Comparison of ENCODE assay signal across 17 cellular contexts in the genomic region with DNA sequence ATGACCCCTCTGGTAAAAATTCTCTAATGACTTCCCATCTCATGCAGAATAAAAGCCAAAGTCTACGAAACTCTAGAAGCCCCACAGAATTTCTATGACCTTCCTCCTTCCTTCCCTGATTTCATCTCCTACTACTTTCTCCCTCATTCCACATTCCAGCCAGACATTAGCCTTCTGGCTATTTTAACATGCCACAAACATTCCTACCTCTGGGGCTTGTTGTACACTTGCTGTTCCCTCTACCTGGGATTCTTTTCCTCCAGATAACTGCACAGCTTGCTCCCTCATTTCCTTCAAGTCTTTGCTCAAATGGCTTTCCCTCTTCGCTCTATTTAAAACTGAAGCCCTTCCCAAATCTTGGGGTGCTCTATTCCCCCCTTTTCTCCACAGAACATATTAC.
DNase-seq lines count a peak whose midpoint lies in the region; TF ChIP-seq lines count a peak whose summit lies in the region.
"Had no signal": no experiment of that assay in that cellular context is flagged by ENCODE, and none has a peak within 500 bp of the region (broad histone marks: within the 10 kb centered on the region; RNA-seq: fewer than 3 reads in every experiment).

No MANE protein-coding gene starts in this region.

- H2AFZ ChIP-seq in Karpas-422 (ENCODE audit: low read length) = no peak overlapping the region

- no peaks in the 10 kb centered on the region for H3K9me3 ChIP-seq in cardiac muscle cell (ENCODE audit: low read depth)
- H3K9me3 ChIP-seq in Karpas-422 (ENCODE audit: low read length) = no peaks in the 10 kb centered on the region
- H3K9me3 ChIP-seq: neutrophil, SJCRH30, transverse colon had no signal

- no peak overlapping the region for H3K9ac ChIP-seq in Karpas-422 (ENCODE audit: low read length)
- H3K9ac ChIP-seq: KMS-11 had no signal

- no peaks in the 10 kb centered on the region for H3K9me2 ChIP-seq in Karpas-422 (replicated peaks; ENCODE audit: insufficient read depth, low read length)

- intact Hi-C loops in cardiac septum (cut with DNase I) = no loop called here

- no peak overlapping the region for H3K4me2 ChIP-seq in Karpas-422 (ENCODE audit: low read depth, low read length, poor library complexity, severe bottlenecking)
- H3K4me2 ChIP-seq: KMS-11 had no signal

- peaks cover 88% of the 10 kb centered on the region for H3K79me2 ChIP-seq in Karpas-422 (ENCODE audit: low read length)

- H4K20me1 ChIP-seq in Karpas-422 (ENCODE audit: insufficient read depth, low read depth, low read length) = no peaks in the 10 kb centered on the region

- no peak for DNase-seq in cardiac muscle cell (ENCODE audit: low read depth in 1 of 2, low spot score in 1 of 2)
- no peak for DNase-seq in cardiac septum (ENCODE audit: low spot score)
- DNase-seq in RPMI7951 (ENCODE audit: low read depth) = peak; percentile 14
- peak; percentile 24 for DNase-seq in iPS-NIHi7 (ENCODE audit: extremely low spot score)
- DNase-seq in effector CD4-positive, alpha-beta T cell = no peak
- DNase-seq in Karpas-422 = no peak
- no peak for DNase-seq in SW 1271 (lab: John Stamatoyannopoulos, UW)
- no peak for DNase-seq in NCI-H1048 (lab: John Stamatoyannopoulos, UW)
- DNase-seq: activated T-cell treated with anti-CD3 and anti-CD28 coated beads, Interleukin-2, amount 50 U/mL, for 4 hours; mesenchymal stem cell; NCI-H1436; NCI-H2227 treated with DMSO at 0.1 percent for 48 hours; SJCRH30; T1000; transverse colon had no signal

- peak overlapping the region; percentile 60 for H3K27ac ChIP-seq in cardiac muscle cell
- no peak overlapping the region for H3K27ac ChIP-seq in Karpas-422 (ENCODE audit: low read length)
- H3K27ac ChIP-seq: KMS-11, neutrophil, SJCRH30, transverse colon had no signal

- H3K4me1 ChIP-seq in cardiac muscle cell (ENCODE audit: low read depth) (peaks cover 6% of the 10 kb centered on the region), Karpas-422 (ENCODE audit: low read length) (peaks cover 3% of the 10 kb centered on the region; the same call in 1 of the 2 replicates)

- no peak for TF ChIP-seq CTCF in cardiac muscle cell (IDR thresholded peaks at IDR 0.05; ENCODE audit: low read depth, low read length)

- no peak overlapping the region for H3K4me3 ChIP-seq in cardiac muscle cell
- H3K4me3 ChIP-seq in Karpas-422 (ENCODE audit: low read length) = no peak overlapping the region
- H3K4me3 ChIP-seq: SJCRH30, transverse colon had no signal

- H3K27me3 ChIP-seq in cardiac muscle cell = no peaks in the 10 kb centered on the region
- no peaks in the 10 kb centered on the region for H3K27me3 ChIP-seq in Karpas-422 (ENCODE audit: low read length)
- H3K27me3 ChIP-seq: neutrophil, SJCRH30, transverse colon had no signal

- H3K36me3 ChIP-seq in cardiac muscle cell = no peaks in the 10 kb centered on the region
- H3K36me3 ChIP-seq in Karpas-422 (ENCODE audit: insufficient read depth, low read length) = no peaks in the 10 kb centered on the region
- H3K36me3 ChIP-seq: neutrophil, SJCRH30, transverse colon had no signal

Comparison
In these comparisons a context has a peak if more than half of its experiments do, and no peak if none do; other contexts are left out.
1. DNase-seq: peak in RPMI7951 (single experiment) and iPS-NIHi7 (single experiment); none in cardiac muscle cell (0 of 2), cardiac septum (single experiment), effector CD4-positive, alpha-beta T cell (single experiment), Karpas-422 (single experiment), SW 1271 (0 of 2) and NCI-H1048 (single experiment).